8 cellular contexts compared by ENCODE assay signal in genomic region chr7:90455163-90456030, GRCh38. TPM values are rescaled to one million over a fixed set of nuclear protein-coding genes. Genes with fewer than 3 reads are reported as not detected.
A peak's percentile ranks its signal among the peaks of the same experiment; 100 is the strongest.
DNase-seq lines count a peak whose midpoint lies in the region; ATAC-seq and TF ChIP-seq lines count a peak whose summit lies in the region.

No MANE protein-coding gene starts in this region.

- intact Hi-C loops in stomach (cut with DNase I; ENCODE audit: low total_unique reads) = no loop called here

- no peak for TF ChIP-seq POLR2A in stomach (IDR thresholded peaks at IDR 0.05)

- DNase-seq in DMS153 treated with DMSO at 0.1 percent for 48 hours (lab: John Stamatoyannopoulos, UW; ENCODE audit: unreplicated experiment) (peak; percentile 49), NCI-H526 (lab: John Stamatoyannopoulos, UW) (peak; percentile 94 to 98), brain pericyte (ENCODE audit: low read depth, low spot score) (peak; percentile 12), inferior parietal cortex (ENCODE audit: extremely low spot score) (peak; percentile 75), stomach (no peak)
- no peak for DNase-seq in stimulated activated CD8-positive, alpha-beta memory T cell treated with anti-CD3 and anti-CD28 coated beads, Interleukin-4, amount 100 ng/mL, for 48 hours

- no peak for TF ChIP-seq EP300 in stomach (IDR thresholded peaks at IDR 0.05)

- peaks cover 0 to 12% (median 6%) of the 10 kb centered on the region in 4 donors for H3K4me1 ChIP-seq in stomach

- H3K4me3 ChIP-seq in stomach = peak overlapping the region in 1 of 4 donors; percentile 1

- H3K36me3 ChIP-seq in stomach = no peaks in the 10 kb centered on the region

- WGBS in stomach, 5 donors = 28 to 36% (median 28%) methylated on average over 6 of the region's 6 CpGs

- no peaks in the 10 kb centered on the region for H3K27me3 ChIP-seq in stomach

- TF ChIP-seq CTCF in stomach (IDR thresholded peaks at IDR 0.05) = peak in 4 of 7 experiments; percentile 43 to 61 (median 54)

- no peaks in the 10 kb centered on the region for H3K9me3 ChIP-seq in stomach

- ATAC-seq in GM19395 (IDR thresholded peaks at IDR 0.05; ENCODE audit: unreplicated experiment) = peak; percentile 95
- ATAC-seq in HG03439 (IDR thresholded peaks at IDR 0.05; ENCODE audit: unreplicated experiment) = peak; percentile 77

- no peak overlapping the region for H3K27ac ChIP-seq in stomach

RNA-seq across cellular contexts. Expression of gene PTTG1IP2, which starts 14.0 kb away (rescaled TPM):
- not detected for total RNA-seq in stomach
- polyA plus RNA-seq in stomach = not detected

RNA-seq across cellular contexts. Expression of gene CLDN12, which starts 52.1 kb away (rescaled TPM):
- total RNA-seq in stomach = 10 to 100 TPM in 3 of 5 donors, 1 to 10 TPM in 2; 8.1 to 26.6 (median 24.3) TPM
- polyA plus RNA-seq in stomach = 10 to 100 TPM in 2 of 3 donors, 1 to 10 TPM in 1; 6.1 to 13.8 (median 12.8) TPM

Comparison
In these comparisons a context has a peak if more than half of its experiments do, and no peak if none do; other contexts are left out.
1. DNase-seq: peak in DMS153 treated with DMSO at 0.1 percent for 48 hours (single experiment), NCI-H526 (2 of 2), brain pericyte (single experiment) and inferior parietal cortex (single experiment); none in stomach (single experiment) and stimulated activated CD8-positive, alpha-beta memory T cell treated with anti-CD3 and anti-CD28 coated beads, Interleukin-4, amount 100 ng/mL, for 48 hours (single experiment).